In the genomic region with DNA sequence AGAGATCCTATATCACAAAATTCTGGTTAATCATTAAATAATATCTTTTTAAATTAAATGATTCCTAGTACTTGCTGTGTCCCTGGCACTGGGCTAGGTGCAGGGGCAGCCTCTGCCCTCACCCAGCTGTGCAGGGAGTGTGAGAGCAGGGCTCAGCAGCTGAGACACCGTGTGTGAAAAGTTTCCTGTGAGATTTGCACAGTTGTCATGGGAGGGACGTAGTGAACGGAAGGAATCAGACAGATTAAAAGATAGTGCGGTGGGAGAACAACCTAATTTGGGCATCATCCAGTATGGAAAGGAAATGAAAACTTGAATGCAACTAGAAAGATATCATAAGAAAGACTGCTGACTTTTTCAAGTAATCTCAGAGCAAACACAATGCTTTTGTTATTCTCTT, we compare ENCODE assay signal across 17 cellular contexts.
A peak's percentile ranks its signal among the peaks of the same experiment; 100 is the strongest.
DNase-seq lines count a peak whose midpoint lies in the region; ATAC-seq, FAIRE-seq and TF ChIP-seq lines count a peak whose summit lies in the region.
"Had no signal": no experiment of that assay in that cellular context is flagged by ENCODE, and none has a peak within 500 bp of the region (broad histone marks: within the 10 kb centered on the region; RNA-seq: fewer than 3 reads in every experiment).

No MANE protein-coding gene starts in this region.

- no peaks in the 10 kb centered on the region for H3K79me2 ChIP-seq in Loucy (ENCODE audit: insufficient read depth, low read length)
- no peaks in the 10 kb centered on the region for H3K79me2 ChIP-seq in neural progenitor cell (ENCODE audit: low read depth)

- H3K27me3 ChIP-seq in Loucy (ENCODE audit: insufficient read depth, low read length, poor library complexity, severe bottlenecking) (no peaks in the 10 kb centered on the region), endodermal cell (ENCODE audit: control insufficient read depth, insufficient read depth, low read length, poor library complexity, severe bottlenecking) (no peaks in the 10 kb centered on the region), neural progenitor cell (no peaks in the 10 kb centered on the region), BE2C (no peaks in the 10 kb centered on the region), pancreas (no peaks in the 10 kb centered on the region), HAP-1 (ENCODE audit: low read depth) (0 out of 2 replicates have a peak, but pooled peaks cover 3% of the 10 kb centered on the region)

- peaks cover 16% of the 10 kb centered on the region for H3K4me1 Mint-ChIP-seq in endodermal cell
- H3K4me1 Mint-ChIP-seq in neural progenitor cell: peaks cover 5% of the 10 kb centered on the region

- H3K27ac ChIP-seq in endodermal cell (ENCODE audit: low read depth, low read length) (no peak overlapping the region), neural progenitor cell (no peak overlapping the region), pancreas (no peak overlapping the region)
- H3K27ac ChIP-seq: 22Rv1 had no signal

- H3K27me3 Mint-ChIP-seq in endodermal cell (ENCODE audit: insufficient read depth) (no peaks in the 10 kb centered on the region), neural progenitor cell (ENCODE audit: insufficient read depth, low read depth) (peaks cover 3% of the 10 kb centered on the region)
- H3K27me3 Mint-ChIP-seq: CD4-positive, alpha-beta T cell; IgD-negative memory B cell had no signal

- H3K36me3 Mint-ChIP-seq in endodermal cell (ENCODE audit: low read depth) (no peaks in the 10 kb centered on the region), neural progenitor cell (no peaks in the 10 kb centered on the region)
- H3K36me3 Mint-ChIP-seq: IgD-negative memory B cell had no signal

- H3K9me3 ChIP-seq in Loucy (ENCODE audit: insufficient read depth, low read depth, low read length) (no peaks in the 10 kb centered on the region), endodermal cell (ENCODE audit: control insufficient read depth, low read length) (no peaks in the 10 kb centered on the region), neural progenitor cell (ENCODE audit: low read depth) (no peaks in the 10 kb centered on the region), BE2C (no peaks in the 10 kb centered on the region), pancreas (no peaks in the 10 kb centered on the region), HAP-1 (no peaks in the 10 kb centered on the region)

- in situ Hi-C loops in HAP-1 (cut with MboI; ENCODE audit: low sequenced_read_pairs): no loop called here

- H3K27ac Mint-ChIP-seq in endodermal cell (peak overlapping the region; percentile 0), neural progenitor cell (peak overlapping the region; percentile 1)
- H3K27ac Mint-ChIP-seq: CD4-positive, alpha-beta T cell; IgD-negative memory B cell had no signal

- no peak overlapping the region for H3K9ac ChIP-seq in Loucy (ENCODE audit: low read depth, low read length, poor library complexity, severe bottlenecking)
- no peak overlapping the region for H3K9ac ChIP-seq in endodermal cell (ENCODE audit: extremely low read depth, low read length, poor library complexity, severe bottlenecking)
- no peak overlapping the region for H3K9ac ChIP-seq in neural progenitor cell

- H2AFZ ChIP-seq in Loucy (ENCODE audit: low read length) (0 out of 2 replicates have a peak overlapping the region, but pooled peaks have one; percentile 16), neural progenitor cell (replicated peaks) (peak overlapping the region; percentile 12)

- 90 to 91% methylated on average over 4 of the region's 4 CpGs for WGBS in endodermal cell (ENCODE audit: insufficient coverage in 1 of 2, insufficient read length in 1 of 2), 2 experiments
- WGBS in pancreas, 2 donors: 26 to 43% methylated on average over 4 of the region's 4 CpGs

- TF ChIP-seq CTCF in Loucy (conservative IDR thresholded peaks at IDR 0.05; ENCODE audit: low read length) (no peak), endodermal cell (conservative IDR thresholded peaks at IDR 0.05) (no peak), neural progenitor cell (IDR thresholded peaks at IDR 0.05) (no peak), BE2C (IDR thresholded peaks at IDR 0.05; ENCODE audit: low read depth, low read length) (no peak), pancreas (IDR thresholded peaks at IDR 0.05) (no peak)

- H3K4me3 Mint-ChIP-seq in endodermal cell (no peak overlapping the region), neural progenitor cell (no peak overlapping the region)
- H3K4me3 Mint-ChIP-seq: CD4-positive, alpha-beta T cell; IgD-negative memory B cell had no signal

- FAIRE-seq in pancreas (lab: Jason Lieb, UNC): no peak
- FAIRE-seq: GM12892 had no signal

- peak overlapping the region; percentile 40 for H3K4me2 ChIP-seq in Loucy (ENCODE audit: low read depth, low read length, poor library complexity, severe bottlenecking)
- no peak overlapping the region for H3K4me2 ChIP-seq in neural progenitor cell

- H3F3A ChIP-seq in Loucy (ENCODE audit: low read depth): no peaks in the 10 kb centered on the region
- H3F3A ChIP-seq in neural progenitor cell (ENCODE audit: low read depth): no peaks in the 10 kb centered on the region

- intact Hi-C loops in left ventricle myocardium superior (cut with micrococcal nuclease): no loop called here
- intact Hi-C loops in cardiac septum (cut with DNase I): no loop called here
- intact Hi-C loops in pancreas (cut with DNase I): no loop called here

- no peaks in the 10 kb centered on the region for H3K9me2 ChIP-seq in Loucy (replicated peaks; ENCODE audit: low read depth, low read length)

- peak; percentile 25 for ATAC-seq in left ventricle myocardium superior
- no peak for ATAC-seq in pancreas
- ATAC-seq: HCT116 had no signal

- H3K4me3 ChIP-seq in Loucy (ENCODE audit: low read length, poor library complexity, severe bottlenecking) (no peak overlapping the region), endodermal cell (ENCODE audit: low read length) (no peak overlapping the region), neural progenitor cell (no peak overlapping the region), BE2C (ENCODE audit: low read depth, low read length) (no peak overlapping the region), pancreas (no peak overlapping the region), HAP-1 (no peak overlapping the region)

- H4K20me1 ChIP-seq in Loucy (ENCODE audit: insufficient read depth, low read length, poor library complexity, severe bottlenecking) (no peaks in the 10 kb centered on the region), neural progenitor cell (ENCODE audit: low read depth) (no peaks in the 10 kb centered on the region)

- peaks cover 43% of the 10 kb centered on the region for H3K4me1 ChIP-seq in Loucy (ENCODE audit: insufficient read depth, low read length, poor library complexity, severe bottlenecking)
- H3K4me1 ChIP-seq in endodermal cell (ENCODE audit: control insufficient read depth, insufficient read depth, low read length): peaks cover 8% of the 10 kb centered on the region
- peaks cover 3% of the 10 kb centered on the region for H3K4me1 ChIP-seq in neural progenitor cell
- peaks cover 6% of the 10 kb centered on the region for H3K4me1 ChIP-seq in BE2C
- H3K4me1 ChIP-seq in pancreas: no peaks in the 10 kb centered on the region
- H3K4me1 ChIP-seq in HAP-1: no peaks in the 10 kb centered on the region

- DNase-seq in left ventricle myocardium superior (no peak), cardiac septum (ENCODE audit: low spot score) (no peak), endodermal cell (no peak), neural progenitor cell (ENCODE audit: low spot score) (no peak), BE2C (no peak), pancreas (no peak), HAP-1 (ENCODE audit: low spot score in 2 of 2) (no peak)
- DNase-seq: C1 segment of cervical spinal cord; CD4-positive, alpha-beta T cell; DMS79 treated with DMSO at 0.1 percent for 48 hours; GDM1; GOT3 had no signal

- H3K36me3 ChIP-seq in Loucy (ENCODE audit: insufficient read depth, low read length) (no peaks in the 10 kb centered on the region), endodermal cell (ENCODE audit: control insufficient read depth, insufficient read depth, low read length) (no peaks in the 10 kb centered on the region), neural progenitor cell (no peaks in the 10 kb centered on the region), BE2C (no peaks in the 10 kb centered on the region), pancreas (no peaks in the 10 kb centered on the region), HAP-1 (replicated peaks) (no peaks in the 10 kb centered on the region)

- no peaks in the 10 kb centered on the region for H3K9me3 Mint-ChIP-seq in endodermal cell
- no peaks in the 10 kb centered on the region for H3K9me3 Mint-ChIP-seq in neural progenitor cell
- H3K9me3 Mint-ChIP-seq: CD4-positive, alpha-beta T cell had no signal
